In genomic region chr7:143002856-143003255, GRCh38 we compare ENCODE assay signal across 2 cellular contexts.
TF ChIP-seq lines count a peak whose summit lies in the region.

No MANE protein-coding gene starts in this region.

TF ChIP-seq in SK-N-SH, 30 proteins besides CTCF, POLR2A, EP300 and RAD21:
- no peak for TF ChIP-seq ZBTB33 (IDR thresholded peaks at IDR 0.05; ENCODE audit: borderline replicate concordance, low read depth)
- TF ChIP-seq POLR2AphosphoS5 (IDR thresholded peaks at IDR 0.05; ENCODE audit: low read depth, low read length) = no peak
- TF ChIP-seq REST (IDR thresholded peaks at IDR 0.05; ENCODE audit: low read depth, low read length) = no peak
- TF ChIP-seq GATA2 (CRISPR knock-in tag; IDR thresholded peaks at IDR 0.05) = no peak
- no peak for TF ChIP-seq JUND (IDR thresholded peaks at IDR 0.05)
- TF ChIP-seq ELF1 (IDR thresholded peaks at IDR 0.05) = no peak
- TF ChIP-seq RFX5 (IDR thresholded peaks at IDR 0.05; ENCODE audit: low read length) = no peak

TF ChIP-seq in SK-N-SH treated with all-trans-retinoic acid at 6 μM for 48 hours, 23 proteins besides CTCF, POLR2A, EP300 and RAD21:
- TF ChIP-seq PPARA (CRISPR knock-in tag; IDR thresholded peaks at IDR 0.05; ENCODE audit: borderline replicate concordance) = no peak
- no peak for TF ChIP-seq RARB (CRISPR knock-in tag; IDR thresholded peaks at IDR 0.05)
- TF ChIP-seq OSR1 (CRISPR knock-in tag; IDR thresholded peaks at IDR 0.05) = no peak
- no peak for TF ChIP-seq ZFP30 (CRISPR knock-in tag; IDR thresholded peaks at IDR 0.05)
- no peak for TF ChIP-seq TCF4 (CRISPR knock-in tag; IDR thresholded peaks at IDR 0.05; ENCODE audit: borderline replicate concordance)
- TF ChIP-seq ZNF565 (CRISPR knock-in tag; conservative IDR thresholded peaks at IDR 0.05; ENCODE audit: low read depth) = no peak
